Comparison of ENCODE assay signal across 16 cellular contexts in the genomic region with DNA sequence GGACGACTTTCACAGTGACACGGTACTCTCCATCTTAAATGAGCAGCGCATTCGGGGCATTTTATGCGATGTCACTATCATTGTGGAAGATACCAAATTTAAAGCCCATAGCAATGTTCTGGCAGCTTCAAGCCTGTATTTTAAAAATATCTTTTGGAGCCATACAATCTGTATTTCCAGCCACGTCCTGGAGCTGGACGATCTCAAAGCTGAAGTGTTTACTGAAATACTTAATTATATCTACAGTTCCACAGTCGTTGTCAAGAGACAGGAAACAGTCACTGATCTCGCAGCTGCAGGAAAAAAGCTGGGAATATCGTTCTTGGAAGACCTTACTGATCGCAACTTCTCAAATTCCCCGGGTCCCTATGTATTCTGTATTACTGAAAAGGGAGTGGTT. TPM values are rescaled to one million over a fixed set of nuclear protein-coding genes. Genes with fewer than 3 reads are reported as not detected.
DNase-seq lines count a peak whose midpoint lies in the region; ATAC-seq and TF ChIP-seq lines count a peak whose summit lies in the region.
"Had no signal": no experiment of that assay in that cellular context is flagged by ENCODE, and none has a peak within 500 bp of the region (broad histone marks: within the 10 kb centered on the region; RNA-seq: fewer than 3 reads in every experiment).

No MANE protein-coding gene starts in this region.

- H3K27ac Mint-ChIP-seq in chondrocyte (ENCODE audit: unreplicated experiment), result peak overlapping the region; percentile 88
- peak overlapping the region; percentile 82 for H3K27ac Mint-ChIP-seq in stimulated activated memory B cell treated with anti-CD40 and anti-IgM and Interleukin-4, amounts not matched to agents 10 μg/mL and 1 μg/mL and 100 μg/mL, for 72 hours
- H3K27ac Mint-ChIP-seq: activated CD4-positive, alpha-beta T cell treated with anti-CD3 and anti-CD28 coated beads, Interleukin-2, amount 10 ng/mL, durations not matched to agents 7 days and 5 days; T-helper 1 cell treated with Interleukin-12 subunit alpha and Interleukin-12 subunit beta and Interleukin-4 antibody, amounts not matched to agents 30 μg/mL and 1 μg/mL, for 36 hours had no signal

- no peaks in the 10 kb centered on the region for H3K9me3 Mint-ChIP-seq in chondrocyte (ENCODE audit: low read depth)
- H3K9me3 Mint-ChIP-seq in stimulated activated memory B cell treated with anti-CD40 and anti-IgM and Interleukin-4, amounts not matched to agents 10 μg/mL and 1 μg/mL and 100 μg/mL, for 72 hours, result no peaks in the 10 kb centered on the region
- H3K9me3 Mint-ChIP-seq: activated CD4-positive, alpha-beta T cell treated with anti-CD3 and anti-CD28 coated beads, Interleukin-2, amount 10 ng/mL, durations not matched to agents 7 days and 5 days; T-helper 1 cell treated with Interleukin-12 subunit alpha and Interleukin-12 subunit beta and Interleukin-4 antibody, amounts not matched to agents 30 μg/mL and 1 μg/mL, for 36 hours had no signal

- H3K4me3 Mint-ChIP-seq in chondrocyte (ENCODE audit: unreplicated experiment), result peak overlapping the region; percentile 48
- no peak overlapping the region for H3K4me3 Mint-ChIP-seq in stimulated activated memory B cell treated with anti-CD40 and anti-IgM and Interleukin-4, amounts not matched to agents 10 μg/mL and 1 μg/mL and 100 μg/mL, for 72 hours
- H3K4me3 Mint-ChIP-seq: activated CD4-positive, alpha-beta T cell treated with anti-CD3 and anti-CD28 coated beads, Interleukin-2, amount 10 ng/mL, durations not matched to agents 7 days and 5 days; T-helper 1 cell treated with Interleukin-12 subunit alpha and Interleukin-12 subunit beta and Interleukin-4 antibody, amounts not matched to agents 30 μg/mL and 1 μg/mL, for 36 hours had no signal

- DNase-seq in NCI-H2029 (lab: John Stamatoyannopoulos, UW), result peak; percentile 73
- no peak for DNase-seq in chondrocyte (ENCODE audit: low spot score)
- DNase-seq in stimulated activated CD4-positive, alpha-beta T cell treated with anti-CD3 and anti-CD28 coated beads, Interleukin-4, amount 100 ng/mL, for 4 hours, result no peak
- no peak for DNase-seq in OCI-M2 (lab: John Stamatoyannopoulos, UW; ENCODE audit: unreplicated experiment)
- DNase-seq in hypothalamus (lab: John Stamatoyannopoulos, UW), result no peak
- DNase-seq: activated CD4-positive, alpha-beta T cell treated with anti-CD3 and anti-CD28 coated beads, Interleukin-2, amount 10 ng/mL, durations not matched to agents 7 days and 5 days; activated effector memory CD4-positive, alpha-beta T cell treated with anti-CD3 and anti-CD28 coated beads, Interleukin-2, amount 50 U/mL, for 16 hours; cerebellar nuclear complex; KBM-7; kidney; NCI-H187; stimulated activated CD4-positive, alpha-beta T cell treated with anti-CD3 and anti-CD28 coated beads, Interleukin-1b, Interleukin-23, amount 100 ng/mL, for 48 hours; stimulated activated naive CD4-positive, alpha-beta T cell treated with Interleukin-2 at 50 U/mL for 16 hours had no signal

- H3K27me3 Mint-ChIP-seq in chondrocyte (ENCODE audit: low read depth), result no peaks in the 10 kb centered on the region
- no peaks in the 10 kb centered on the region for H3K27me3 Mint-ChIP-seq in stimulated activated memory B cell treated with anti-CD40 and anti-IgM and Interleukin-4, amounts not matched to agents 10 μg/mL and 1 μg/mL and 100 μg/mL, for 72 hours
- H3K27me3 Mint-ChIP-seq: activated CD4-positive, alpha-beta T cell treated with anti-CD3 and anti-CD28 coated beads, Interleukin-2, amount 10 ng/mL, durations not matched to agents 7 days and 5 days had no signal

- TF ChIP-seq CTCF in chondrocyte (IDR thresholded peaks at IDR 0.05), result no peak

- H3K4me1 Mint-ChIP-seq in chondrocyte (ENCODE audit: low read depth), result peaks cover 50% of the 10 kb centered on the region
- H3K4me1 Mint-ChIP-seq in stimulated activated memory B cell treated with anti-CD40 and anti-IgM and Interleukin-4, amounts not matched to agents 10 μg/mL and 1 μg/mL and 100 μg/mL, for 72 hours, result peaks cover 39% of the 10 kb centered on the region

- no peaks in the 10 kb centered on the region for H3K27me3 ChIP-seq in layer of hippocampus (ENCODE audit: control insufficient read depth, insufficient read depth, low read length)

- H3K36me3 Mint-ChIP-seq in chondrocyte (ENCODE audit: low read depth), result peaks cover 35% of the 10 kb centered on the region
- peaks cover 58% of the 10 kb centered on the region for H3K36me3 Mint-ChIP-seq in stimulated activated memory B cell treated with anti-CD40 and anti-IgM and Interleukin-4, amounts not matched to agents 10 μg/mL and 1 μg/mL and 100 μg/mL, for 72 hours

- peak overlapping the region; percentile 15 for H3K27ac ChIP-seq in layer of hippocampus (ENCODE audit: low read depth, low read length)

- ATAC-seq in stimulated activated memory B cell treated with anti-CD40 and anti-IgM and Interleukin-4, amounts not matched to agents 10 μg/mL and 1 μg/mL and 100 μg/mL, for 72 hours, result no peak

RNA-seq across cellular contexts. Expression of a gene that starts 44.4 kb away (rescaled TPM):
- 8.5 to 9.2 TPM (median 9.2 TPM) in 3 replicates for total RNA-seq in chondrocyte
